Comparison of ENCODE assay signal across 27 cellular contexts in the genomic region with DNA sequence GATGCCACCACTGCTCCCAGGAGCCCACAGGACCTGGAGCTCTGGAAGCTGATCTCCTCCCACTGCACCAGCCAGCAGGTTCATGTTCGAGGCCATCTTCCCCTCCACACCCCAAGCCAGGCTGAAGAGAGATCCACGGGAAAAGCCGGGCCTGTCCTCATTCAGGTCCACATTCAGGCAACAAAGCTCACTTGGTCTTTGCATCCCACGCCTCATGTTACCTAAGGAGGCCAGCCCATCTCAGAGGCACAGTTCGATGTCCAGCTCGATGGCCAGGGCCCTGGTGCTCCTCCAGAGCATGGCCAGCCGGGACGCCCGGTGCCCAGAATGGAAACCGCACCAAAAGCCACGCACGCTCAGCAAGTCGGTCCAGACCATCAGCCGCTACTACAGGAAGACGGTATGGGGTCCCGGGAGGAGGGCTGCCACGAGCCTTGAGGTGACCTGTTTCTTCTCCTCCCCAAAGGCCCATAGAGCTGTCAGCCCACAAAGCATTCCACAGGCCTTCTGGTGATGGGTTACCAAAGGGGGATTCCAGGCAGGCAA. TPM values are rescaled to one million over a fixed set of nuclear protein-coding genes. Genes with fewer than 3 reads are reported as not detected.
"Had no signal": no experiment of that assay in that cellular context is flagged by ENCODE, and none has a peak within 500 bp of the region (broad histone marks: within the 10 kb centered on the region; RNA-seq: fewer than 3 reads in every experiment).

A gene (plus strand): TSS at position 51 of the 546 bp plus-strand sequence. CDS start 32 bp downstream, at position 83.

- DNase-seq: activated CD4-positive, alpha-beta T cell treated with anti-CD3 and anti-CD28 coated beads for 4 hours; activated CD4-positive, alpha-beta T cell treated with anti-CD3 and anti-CD28 coated beads, Interleukin-2, amount 50 U/mL, for 4 hours; activated CD8-positive, alpha-beta memory T cell treated with anti-CD3 and anti-CD28 coated beads, Interleukin-2, amount 50 U/mL, for 48 hours; activated CD8-positive, alpha-beta T cell treated with anti-CD3 and anti-CD28 coated beads, Interleukin-2, amount 10 ng/mL, durations not matched to agents 7 days and 5 days; activated naive CD4-positive, alpha-beta T cell treated with anti-CD3 and anti-CD28 coated beads, Interleukin-2, amount 50 U/mL, for 16 hours; activated naive CD8-positive, alpha-beta T cell treated with anti-CD3 and anti-CD28 coated beads, Interleukin-2, amount 10 ng/mL, durations not matched to agents 7 days and 5 days; activated T-cell treated with anti-CD3 and anti-CD28 coated beads, Interleukin-2, amount 50 U/mL, for 1 hour; adrenal gland; anterior cingulate cortex; MV-4-11; NCI-H1092 treated with DMSO at 0.1 percent for 48 hours; NCI-H1436; NCI-H1694 treated with DMSO at 0.1 percent for 48 hours; NCI-H2029 treated with DMSO at 0.1 percent for 48 hours; NCI-H345; NCI-H510A; NCI-H526 treated with DMSO at 0.1 percent for 48 hours; Peyer's patch; T-cell; WERI-Rb-1 had no signal

- H3K9me3 Mint-ChIP-seq: activated naive CD8-positive, alpha-beta T cell treated with anti-CD3 and anti-CD28 coated beads, Interleukin-2, amount 10 ng/mL, durations not matched to agents 7 days and 5 days; IgD-negative memory B cell; T-cell had no signal

- H3K4me3 Mint-ChIP-seq: activated CD8-positive, alpha-beta T cell treated with anti-CD3 and anti-CD28 coated beads, Interleukin-2, amount 10 ng/mL, durations not matched to agents 7 days and 5 days; activated naive CD8-positive, alpha-beta T cell treated with anti-CD3 and anti-CD28 coated beads, Interleukin-2, amount 10 ng/mL, durations not matched to agents 7 days and 5 days had no signal

- ATAC-seq: activated CD4-positive, CD25-positive, alpha-beta regulatory T cell treated with anti-CD3 and anti-CD28 coated beads, Interleukin-2, amount 50 U/mL, for 24 hours; activated CD8-positive, alpha-beta T cell treated with anti-CD3 and anti-CD28 coated beads, Interleukin-2, amount 10 ng/mL, durations not matched to agents 7 days and 5 days; T-cell had no signal

- H3K9ac ChIP-seq: KMS-11 had no signal

- H3K36me3 Mint-ChIP-seq: activated naive CD8-positive, alpha-beta T cell treated with anti-CD3 and anti-CD28 coated beads, Interleukin-2, amount 10 ng/mL, durations not matched to agents 7 days and 5 days; IgD-negative memory B cell; T-cell had no signal

- H3K27me3 ChIP-seq: Peyer's patch had no signal

- H3K27ac Mint-ChIP-seq: activated CD8-positive, alpha-beta T cell treated with anti-CD3 and anti-CD28 coated beads, Interleukin-2, amount 10 ng/mL, durations not matched to agents 7 days and 5 days; activated naive CD8-positive, alpha-beta T cell treated with anti-CD3 and anti-CD28 coated beads, Interleukin-2, amount 10 ng/mL, durations not matched to agents 7 days and 5 days; IgD-negative memory B cell; T-cell had no signal

- H3K27ac ChIP-seq: adrenal gland, KMS-11, Peyer's patch, SK-N-MC, WERI-Rb-1 had no signal

- H3K4me3 ChIP-seq: adrenal gland, Peyer's patch, SK-N-MC had no signal

- H3K9me3 ChIP-seq: adrenal gland, Peyer's patch had no signal

- H3K36me3 ChIP-seq: adrenal gland, Peyer's patch, WERI-Rb-1 had no signal

RNA-seq across cellular contexts. Expression of the gene that starts here (rescaled TPM):
- total RNA-seq: activated CD8-positive, alpha-beta T cell treated with anti-CD3 and anti-CD28 coated beads, Interleukin-2, amount 10 ng/mL, durations not matched to agents 7 days and 5 days; activated naive CD8-positive, alpha-beta T cell treated with anti-CD3 and anti-CD28 coated beads, Interleukin-2, amount 10 ng/mL, durations not matched to agents 7 days and 5 days; adrenal gland; cardiac septum; MCF 10A; Peyer's patch; T-cell; T-helper 2 cell treated with Interferon-gamma antibody and Interleukin-4, amounts not matched to agents 100 ng/mL and 5 ng/mL, for 36 hours had no signal
- polyA plus RNA-seq: adrenal gland, IgD-negative memory B cell had no signal
